19 cellular contexts compared by ENCODE assay signal in genomic region chr5:95439801-95440493, GRCh38. TPM values are rescaled to one million over a fixed set of nuclear protein-coding genes. Genes with fewer than 3 reads are reported as not detected.
A peak's percentile ranks its signal among the peaks of the same experiment; 100 is the strongest.
DNase-seq lines count a peak whose midpoint lies in the region; ATAC-seq, FAIRE-seq and TF ChIP-seq lines count a peak whose summit lies in the region.
"Had no signal": no experiment of that assay in that cellular context is flagged by ENCODE, and none has a peak within 500 bp of the region (broad histone marks: within the 10 kb centered on the region; RNA-seq: fewer than 3 reads in every experiment).

No MANE protein-coding gene starts in this region.

- TF ChIP-seq CTCF in D721Med (IDR thresholded peaks at IDR 0.05; ENCODE audit: insufficient read depth, missing control alignments): no peak
- no peak for TF ChIP-seq CTCF in WTC11 (IDR thresholded peaks at IDR 0.05)
- no peak for TF ChIP-seq CTCF in neural progenitor cell (IDR thresholded peaks at IDR 0.05)
- no peak for TF ChIP-seq CTCF in ovary (IDR thresholded peaks at IDR 0.05)

- POLR2A ChIA-PET in WTC11 (lab: Charles Lee): no interaction called here

- H3K4me1 ChIP-seq in HUES6 (ENCODE audit: control insufficient read depth, insufficient read depth, low read length): peaks cover 17% of the 10 kb centered on the region
- H3K4me1 ChIP-seq in iPS DF 6.9 (ENCODE audit: control insufficient read depth, insufficient read depth, low read length): no peaks in the 10 kb centered on the region
- H3K4me1 ChIP-seq in neural progenitor cell: no peaks in the 10 kb centered on the region
- no peaks in the 10 kb centered on the region for H3K4me1 ChIP-seq in ovary (ENCODE audit: insufficient read depth)
- H3K4me1 ChIP-seq: BLaER1 treated with 17β-estradiol and CSF1 and Interleukin-3, amounts not matched to agents 10 nM and 100 nM; SJCRH30 had no signal

- no peaks in the 10 kb centered on the region for H3K36me3 ChIP-seq in HUES6 (ENCODE audit: control insufficient read depth, insufficient read depth, low read length)
- no peaks in the 10 kb centered on the region for H3K36me3 ChIP-seq in iPS DF 6.9 (ENCODE audit: control insufficient read depth, insufficient read depth, low read length)
- no peaks in the 10 kb centered on the region for H3K36me3 ChIP-seq in neural progenitor cell
- no peaks in the 10 kb centered on the region for H3K36me3 ChIP-seq in ovary
- H3K36me3 ChIP-seq: BLaER1 treated with 17β-estradiol and CSF1 and Interleukin-3, amounts not matched to agents 10 nM and 100 nM; SJCRH30 had no signal

- TF ChIP-seq EP300 in ovary (IDR thresholded peaks at IDR 0.05): no peak

- no peaks in the 10 kb centered on the region for H3K27me3 ChIP-seq in HUES6 (ENCODE audit: control insufficient read depth, insufficient read depth, low read length)
- H3K27me3 ChIP-seq in iPS DF 6.9 (ENCODE audit: control insufficient read depth, insufficient read depth, low read length): no peaks in the 10 kb centered on the region
- peaks cover 10% of the 10 kb centered on the region for H3K27me3 ChIP-seq in neural progenitor cell
- H3K27me3 ChIP-seq in ovary: no peaks in the 10 kb centered on the region
- H3K27me3 ChIP-seq: BLaER1 treated with 17β-estradiol and CSF1 and Interleukin-3, amounts not matched to agents 10 nM and 100 nM; SJCRH30 had no signal

- no peak overlapping the region for H2AFZ ChIP-seq in neural progenitor cell (replicated peaks)
- H2AFZ ChIP-seq: PC-9 had no signal

- H3F3A ChIP-seq in neural progenitor cell (ENCODE audit: low read depth): no peaks in the 10 kb centered on the region

- no CpG with 5 or more reads among the region's 6 CpGs for WGBS in iPS DF 6.9 (ENCODE audit: insufficient coverage, insufficient read length)
- 15 to 25% (median 25%) methylated on average over 6 of the region's 6 CpGs for WGBS in ovary, 3 donors

- FAIRE-seq in D721Med (lab: Jason Lieb, UNC): peak; percentile 58

- H3K4me3 Mint-ChIP-seq in WTC11: peak overlapping the region; percentile 53
- no peak overlapping the region for H3K4me3 Mint-ChIP-seq in neural progenitor cell
- H3K4me3 Mint-ChIP-seq: CD8-positive, alpha-beta T cell; T-helper 17 cell had no signal

- TF ChIP-seq POLR2A in ovary (IDR thresholded peaks at IDR 0.05): no peak

- H3K9ac ChIP-seq in HUES6 (ENCODE audit: low read length): no peak overlapping the region
- H3K9ac ChIP-seq in neural progenitor cell: no peak overlapping the region
- H3K9ac ChIP-seq: BLaER1 treated with 17β-estradiol and CSF1 and Interleukin-3, amounts not matched to agents 10 nM and 100 nM; KMS-11 had no signal

- H3K79me2 ChIP-seq in neural progenitor cell (ENCODE audit: low read depth): no peaks in the 10 kb centered on the region

- peak; percentile 89 for ATAC-seq in WTC11
- ATAC-seq: CD8-positive, alpha-beta T cell; T-helper 17 cell had no signal

- H3K9me3 Mint-ChIP-seq in WTC11 (no peaks in the 10 kb centered on the region), neural progenitor cell (no peaks in the 10 kb centered on the region)
- H3K9me3 Mint-ChIP-seq: CD8-positive, alpha-beta T cell had no signal

- peaks cover 58% of the 10 kb centered on the region for H3K4me1 Mint-ChIP-seq in WTC11
- H3K4me1 Mint-ChIP-seq in neural progenitor cell: peaks cover 3% of the 10 kb centered on the region
- H3K4me1 Mint-ChIP-seq: T-helper 17 cell had no signal

- DNase-seq in D721Med (ENCODE audit: insufficient read length, low spot score) (no peak), WTC11 (ENCODE audit: low spot score) (no peak), iPS DF 6.9 (ENCODE audit: low read depth, low spot score) (peak; percentile 33), neural progenitor cell (ENCODE audit: low spot score) (no peak), ovary (no peak), DMS79 (lab: John Stamatoyannopoulos, UW) (no peak), Kasumi-1 (lab: John Stamatoyannopoulos, UW) (no peak)
- DNase-seq: Calu3; CD8-positive, alpha-beta T cell; DMS53; HCEC 1CT; NCI-H1048; NCI-H1436; PC-9; SJCRH30; T-helper 17 cell had no signal

- peak overlapping the region; percentile 35 for H3K4me3 ChIP-seq in HUES6 (ENCODE audit: low read depth, low read length)
- no peak overlapping the region for H3K4me3 ChIP-seq in iPS DF 6.9 (ENCODE audit: low read length)
- no peak overlapping the region for H3K4me3 ChIP-seq in neural progenitor cell
- H3K4me3 ChIP-seq in ovary: no peak overlapping the region
- H3K4me3 ChIP-seq: BLaER1 treated with 17β-estradiol and CSF1 and Interleukin-3, amounts not matched to agents 10 nM and 100 nM; PC-9; SJCRH30 had no signal

- peak overlapping the region; percentile 39 for H3K27ac ChIP-seq in HUES6 (ENCODE audit: low read depth, low read length)
- no peak overlapping the region for H3K27ac ChIP-seq in iPS DF 6.9 (ENCODE audit: low read length)
- no peak overlapping the region for H3K27ac ChIP-seq in neural progenitor cell
- no peak overlapping the region for H3K27ac ChIP-seq in ovary
- H3K27ac ChIP-seq: BLaER1 treated with 17β-estradiol and CSF1 and Interleukin-3, amounts not matched to agents 10 nM and 100 nM; KMS-11; PC-9; SJCRH30 had no signal

- H3K4me2 ChIP-seq in neural progenitor cell: no peak overlapping the region
- H3K4me2 ChIP-seq: BLaER1 treated with 17β-estradiol and CSF1 and Interleukin-3, amounts not matched to agents 10 nM and 100 nM; KMS-11; PC-9 had no signal

- intact Hi-C loops in ovary (cut with DNase I): no loop called here

- H3K27ac Mint-ChIP-seq in WTC11 (peak overlapping the region; percentile 73), neural progenitor cell (no peak overlapping the region)
- H3K27ac Mint-ChIP-seq: CD8-positive, alpha-beta T cell; T-helper 17 cell had no signal

- CTCF ChIA-PET in WTC11 (lab: Charles Lee): interaction anchor here (0.6 kb wide), 1 partner anchor 472 kb away, joined by 3 read pairs; no protein-coding TSS in a partner anchor

- H3K36me3 Mint-ChIP-seq in WTC11 (no peaks in the 10 kb centered on the region), neural progenitor cell (no peaks in the 10 kb centered on the region)
- H3K36me3 Mint-ChIP-seq: CD8-positive, alpha-beta T cell had no signal

- H4K20me1 ChIP-seq in neural progenitor cell (ENCODE audit: low read depth): no peaks in the 10 kb centered on the region
- H4K20me1 ChIP-seq: BLaER1 treated with 17β-estradiol and CSF1 and Interleukin-3, amounts not matched to agents 10 nM and 100 nM had no signal

- no peaks in the 10 kb centered on the region for H3K27me3 Mint-ChIP-seq in WTC11 (ENCODE audit: low read depth)
- no peaks in the 10 kb centered on the region for H3K27me3 Mint-ChIP-seq in neural progenitor cell (ENCODE audit: insufficient read depth, low read depth)

- H3K9me3 ChIP-seq in HUES6 (ENCODE audit: control insufficient read depth, insufficient read depth, low read depth, low read length) (no peaks in the 10 kb centered on the region), iPS DF 6.9 (ENCODE audit: control insufficient read depth, insufficient read depth, low read length) (no peaks in the 10 kb centered on the region), neural progenitor cell (ENCODE audit: low read depth) (no peaks in the 10 kb centered on the region), ovary (no peaks in the 10 kb centered on the region)
- H3K9me3 ChIP-seq: BLaER1 treated with 17β-estradiol and CSF1 and Interleukin-3, amounts not matched to agents 10 nM and 100 nM; SJCRH30 had no signal

TF ChIP-seq in WTC11, 78 proteins besides CTCF, POLR2A, EP300 and RAD21:
- TF ChIP-seq TEAD4 (CRISPR knock-in tag; IDR thresholded peaks at IDR 0.05) (no peak), FOXP4 (CRISPR knock-in tag; IDR thresholded peaks at IDR 0.05) (peak; percentile 37; the same call in 1 of the 2 replicates), USF2 (CRISPR knock-in tag; IDR thresholded peaks at IDR 0.05) (peak; percentile 46; the same call in 1 of the 2 replicates), FOXK1 (CRISPR knock-in tag; IDR thresholded peaks at IDR 0.05) (peak; percentile 27; the same call in 1 of the 2 replicates), ZMAT4 (CRISPR knock-in tag; IDR thresholded peaks at IDR 0.05) (peak; percentile 49; the same call in 1 of the 2 replicates), TEAD1 (CRISPR knock-in tag; IDR thresholded peaks at IDR 0.05) (peak; percentile 64; the same call in 1 of the 2 replicates)
TF ChIP-seq in WTC11: peak in this region for 5.

RNA-seq across cellular contexts. Expression of gene FAM81B, which starts 48.8 kb away (rescaled TPM):
- total RNA-seq in WTC11 (2021) (0.39 TPM in 1 of 3 replicates, not detected in the others), neural progenitor cell (ENCODE audit: low replicate concordance) (not detected in 2 replicates), ovary (10 to 100 TPM in 1 of 7 donors, 1 to 10 TPM in 3, under 1 TPM in 1, not detected in 2; 0.36 to 20.8 (median 2.5) TPM)
- under 1 TPM in 1 of 2 donors, not detected in 1; 0.43 TPM for polyA plus RNA-seq in ovary
- total RNA-seq: Calu3; CD8-positive, alpha-beta T cell; SJCRH30 had no signal
